1 cellular context compared by ENCODE assay signal in genomic region chr5:32586251-32586642, GRCh38.
TF ChIP-seq lines count a peak whose summit lies in the region.

No MANE protein-coding gene starts in this region.

TF ChIP-seq in GM23338, 12 proteins besides CTCF, POLR2A, EP300 and RAD21 (continued from another document):
- TF ChIP-seq ZNF462 (CRISPR knock-in tag; IDR thresholded peaks at IDR 0.05): no peak
- no peak for TF ChIP-seq EZH2 (IDR thresholded peaks at IDR 0.05; ENCODE audit: low read depth, unreplicated experiment)
- TF ChIP-seq JUNB (IDR thresholded peaks at IDR 0.05; ENCODE audit: unreplicated experiment): no peak
